ENCODE assay signal across 1 cellular context in the genomic region with DNA sequence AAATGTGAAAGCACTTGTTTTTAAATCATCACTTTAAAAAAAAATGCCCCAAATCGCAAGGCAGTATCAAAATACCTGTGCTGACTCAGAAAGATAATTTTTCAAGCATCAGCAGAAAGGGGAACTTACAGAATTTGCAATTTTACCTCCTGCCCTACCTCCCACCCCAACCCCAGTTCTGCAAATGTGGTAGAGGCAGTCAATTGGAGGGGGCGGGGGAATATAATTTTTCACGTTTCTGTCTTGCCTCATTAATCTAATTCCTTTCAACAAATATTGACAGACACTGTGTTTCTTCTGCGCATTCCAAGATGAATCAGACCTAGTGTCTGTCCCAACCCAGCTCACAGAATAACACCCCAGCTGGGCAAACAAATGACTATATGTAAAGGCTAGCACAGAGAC.
TF ChIP-seq lines count a peak whose summit lies in the region.

No MANE protein-coding gene starts in this region.

TF ChIP-seq in GM12878, 131 proteins besides CTCF, POLR2A, EP300 and RAD21 (continued from another document and continues in another):
- TF ChIP-seq, protein P1, sequence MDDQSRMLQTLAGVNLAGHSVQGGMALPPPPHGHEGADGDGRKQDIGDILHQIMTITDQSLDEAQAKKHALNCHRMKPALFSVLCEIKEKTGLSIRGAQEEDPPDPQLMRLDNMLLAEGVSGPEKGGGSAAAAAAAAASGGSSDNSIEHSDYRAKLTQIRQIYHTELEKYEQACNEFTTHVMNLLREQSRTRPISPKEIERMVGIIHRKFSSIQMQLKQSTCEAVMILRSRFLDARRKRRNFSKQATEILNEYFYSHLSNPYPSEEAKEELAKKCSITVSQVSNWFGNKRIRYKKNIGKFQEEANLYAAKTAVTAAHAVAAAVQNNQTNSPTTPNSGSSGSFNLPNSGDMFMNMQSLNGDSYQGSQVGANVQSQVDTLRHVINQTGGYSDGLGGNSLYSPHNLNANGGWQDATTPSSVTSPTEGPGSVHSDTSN (IDR thresholded peaks at IDR 0.05; ENCODE audit: insufficient replicate concordance, low read depth, low read length) = peak; percentile 35
- TF ChIP-seq TARDBP (IDR thresholded peaks at IDR 0.05; ENCODE audit: borderline replicate concordance) (0 out of 2 replicates have a peak, but pooled peaks have one; percentile 50), MTA2 (IDR thresholded peaks at IDR 0.05; ENCODE audit: low read depth) (peak; percentile 95), CEBPB (IDR thresholded peaks at IDR 0.05; ENCODE audit: borderline replicate concordance in 1 of 2, low read depth in 2 of 2, low read length in 2 of 2) (0 out of 4 replicates have a peak, but pooled peaks of 1 of the 2 experiments have one; percentile 61), SREBF2 (IDR thresholded peaks at IDR 0.05; ENCODE audit: low read length) (no peak), EED (IDR thresholded peaks at IDR 0.05; ENCODE audit: low read depth) (peak; percentile 86), CBFB (IDR thresholded peaks at IDR 0.05; ENCODE audit: low read depth) (peak; percentile 82), ZBED1 (IDR thresholded peaks at IDR 0.05; ENCODE audit: borderline replicate concordance) (peak; percentile 82), SRF (IDR thresholded peaks at IDR 0.05; ENCODE audit: low read depth in 2 of 2, low read length in 2 of 2) (0 out of 4 replicates have a peak, but pooled peaks of 1 of the 2 experiments have one; percentile 44), NR2F1 (conservative IDR thresholded peaks at IDR 0.05) (peak; percentile 84), ZNF384 (IDR thresholded peaks at IDR 0.05; ENCODE audit: borderline replicate concordance, low read depth, low read length) (peak; percentile 92), SP1 (IDR thresholded peaks at IDR 0.05; ENCODE audit: low read depth, low read length) (peak; percentile 74), SMC3 (IDR thresholded peaks at IDR 0.05; ENCODE audit: borderline replicate concordance, low read length) (peak; percentile 15; the same call in 1 of the 2 replicates), MEF2A (IDR thresholded peaks at IDR 0.05; ENCODE audit: insufficient read depth, low read depth, low read length) (peak; percentile 92), TCF3 (IDR thresholded peaks at IDR 0.05; ENCODE audit: borderline replicate concordance, insufficient read depth, low read depth, low read length) (peak; percentile 48; the same call in 1 of the 2 replicates), ASH2L (IDR thresholded peaks at IDR 0.05; ENCODE audit: borderline replicate concordance, low read depth) (no peak), GABPA (IDR thresholded peaks at IDR 0.05; ENCODE audit: low read depth) (no peak), SMAD1 (IDR thresholded peaks at IDR 0.05; ENCODE audit: low read depth, partially characterized antibody) (peak; percentile 58), SMAD5 (IDR thresholded peaks at IDR 0.05; ENCODE audit: low read depth) (no peak), HDAC2 (IDR thresholded peaks at IDR 0.05) (no peak), BCL11A (IDR thresholded peaks at IDR 0.05; ENCODE audit: low read depth, low read length) (peak; percentile 98), WRNIP1 (IDR thresholded peaks at IDR 0.05; ENCODE audit: borderline replicate concordance, low read depth, low read length) (no peak), JUND (IDR thresholded peaks at IDR 0.05; ENCODE audit: low read depth, low read length) (peak; percentile 83), ZNF217 (IDR thresholded peaks at IDR 0.05) (peak; percentile 86), CHD4 (IDR thresholded peaks at IDR 0.05) (no peak), DPF2 (IDR thresholded peaks at IDR 0.05) (peak; percentile 95), STAT3 (IDR thresholded peaks at IDR 0.05; ENCODE audit: low read depth, low read length) (peak; percentile 61; the same call in 1 of the 2 replicates), MTA3 (IDR thresholded peaks at IDR 0.05; ENCODE audit: borderline replicate concordance, low read length) (peak; percentile 64; the same call in 1 of the 2 replicates), NR2C2 (IDR thresholded peaks at IDR 0.05; ENCODE audit: borderline replicate concordance, control insufficient read depth, insufficient read length, low read depth) (no peak), GATAD2B (conservative IDR thresholded peaks at IDR 0.05; ENCODE audit: low read depth) (peak; percentile 64; the same call in 1 of the 2 replicates), CREB1 (IDR thresholded peaks at IDR 0.05; ENCODE audit: low read depth) (peak; percentile 67), TCF12 (IDR thresholded peaks at IDR 0.05; ENCODE audit: low read depth, low read length) (peak; percentile 75; the same call in 1 of the 2 replicates), MXI1 (IDR thresholded peaks at IDR 0.05; ENCODE audit: low read depth, low read length) (peak; percentile 34; the same call in 1 of the 2 replicates), SPI1 (IDR thresholded peaks at IDR 0.05; ENCODE audit: borderline replicate concordance, insufficient read depth, low read depth, low read length) (peak; percentile 94), PML (IDR thresholded peaks at IDR 0.05; ENCODE audit: low read length) (peak; percentile 45; the same call in 1 of the 2 replicates)
- TF ChIP-seq, protein P2, sequence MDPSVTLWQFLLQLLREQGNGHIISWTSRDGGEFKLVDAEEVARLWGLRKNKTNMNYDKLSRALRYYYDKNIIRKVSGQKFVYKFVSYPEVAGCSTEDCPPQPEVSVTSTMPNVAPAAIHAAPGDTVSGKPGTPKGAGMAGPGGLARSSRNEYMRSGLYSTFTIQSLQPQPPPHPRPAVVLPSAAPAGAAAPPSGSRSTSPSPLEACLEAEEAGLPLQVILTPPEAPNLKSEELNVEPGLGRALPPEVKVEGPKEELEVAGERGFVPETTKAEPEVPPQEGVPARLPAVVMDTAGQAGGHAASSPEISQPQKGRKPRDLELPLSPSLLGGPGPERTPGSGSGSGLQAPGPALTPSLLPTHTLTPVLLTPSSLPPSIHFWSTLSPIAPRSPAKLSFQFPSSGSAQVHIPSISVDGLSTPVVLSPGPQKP (IDR thresholded peaks at IDR 0.05; ENCODE audit: low read depth, low read length) = no peak
- TF ChIP-seq, protein P3, sequence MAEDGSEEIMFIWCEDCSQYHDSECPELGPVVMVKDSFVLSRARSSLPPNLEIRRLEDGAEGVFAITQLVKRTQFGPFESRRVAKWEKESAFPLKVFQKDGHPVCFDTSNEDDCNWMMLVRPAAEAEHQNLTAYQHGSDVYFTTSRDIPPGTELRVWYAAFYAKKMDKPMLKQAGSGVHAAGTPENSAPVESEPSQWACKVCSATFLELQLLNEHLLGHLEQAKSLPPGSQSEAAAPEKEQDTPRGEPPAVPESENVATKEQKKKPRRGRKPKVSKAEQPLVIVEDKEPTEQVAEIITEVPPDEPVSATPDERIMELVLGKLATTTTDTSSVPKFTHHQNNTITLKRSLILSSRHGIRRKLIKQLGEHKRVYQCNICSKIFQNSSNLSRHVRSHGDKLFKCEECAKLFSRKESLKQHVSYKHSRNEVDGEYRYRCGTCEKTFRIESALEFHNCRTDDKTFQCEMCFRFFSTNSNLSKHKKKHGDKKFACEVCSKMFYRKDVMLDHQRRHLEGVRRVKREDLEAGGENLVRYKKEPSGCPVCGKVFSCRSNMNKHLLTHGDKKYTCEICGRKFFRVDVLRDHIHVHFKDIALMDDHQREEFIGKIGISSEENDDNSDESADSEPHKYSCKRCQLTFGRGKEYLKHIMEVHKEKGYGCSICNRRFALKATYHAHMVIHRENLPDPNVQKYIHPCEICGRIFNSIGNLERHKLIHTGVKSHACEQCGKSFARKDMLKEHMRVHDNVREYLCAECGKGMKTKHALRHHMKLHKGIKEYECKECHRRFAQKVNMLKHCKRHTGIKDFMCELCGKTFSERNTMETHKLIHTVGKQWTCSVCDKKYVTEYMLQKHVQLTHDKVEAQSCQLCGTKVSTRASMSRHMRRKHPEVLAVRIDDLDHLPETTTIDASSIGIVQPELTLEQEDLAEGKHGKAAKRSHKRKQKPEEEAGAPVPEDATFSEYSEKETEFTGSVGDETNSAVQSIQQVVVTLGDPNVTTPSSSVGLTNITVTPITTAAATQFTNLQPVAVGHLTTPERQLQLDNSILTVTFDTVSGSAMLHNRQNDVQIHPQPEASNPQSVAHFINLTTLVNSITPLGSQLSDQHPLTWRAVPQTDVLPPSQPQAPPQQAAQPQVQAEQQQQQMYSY (CRISPR knock-in tag; IDR thresholded peaks at IDR 0.05) = no peak
- TF ChIP-seq, protein P4, sequence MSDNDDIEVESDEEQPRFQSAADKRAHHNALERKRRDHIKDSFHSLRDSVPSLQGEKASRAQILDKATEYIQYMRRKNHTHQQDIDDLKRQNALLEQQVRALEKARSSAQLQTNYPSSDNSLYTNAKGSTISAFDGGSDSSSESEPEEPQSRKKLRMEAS (IDR thresholded peaks at IDR 0.05; ENCODE audit: low read depth, low read length) = no peak
- TF ChIP-seq, protein P5, sequence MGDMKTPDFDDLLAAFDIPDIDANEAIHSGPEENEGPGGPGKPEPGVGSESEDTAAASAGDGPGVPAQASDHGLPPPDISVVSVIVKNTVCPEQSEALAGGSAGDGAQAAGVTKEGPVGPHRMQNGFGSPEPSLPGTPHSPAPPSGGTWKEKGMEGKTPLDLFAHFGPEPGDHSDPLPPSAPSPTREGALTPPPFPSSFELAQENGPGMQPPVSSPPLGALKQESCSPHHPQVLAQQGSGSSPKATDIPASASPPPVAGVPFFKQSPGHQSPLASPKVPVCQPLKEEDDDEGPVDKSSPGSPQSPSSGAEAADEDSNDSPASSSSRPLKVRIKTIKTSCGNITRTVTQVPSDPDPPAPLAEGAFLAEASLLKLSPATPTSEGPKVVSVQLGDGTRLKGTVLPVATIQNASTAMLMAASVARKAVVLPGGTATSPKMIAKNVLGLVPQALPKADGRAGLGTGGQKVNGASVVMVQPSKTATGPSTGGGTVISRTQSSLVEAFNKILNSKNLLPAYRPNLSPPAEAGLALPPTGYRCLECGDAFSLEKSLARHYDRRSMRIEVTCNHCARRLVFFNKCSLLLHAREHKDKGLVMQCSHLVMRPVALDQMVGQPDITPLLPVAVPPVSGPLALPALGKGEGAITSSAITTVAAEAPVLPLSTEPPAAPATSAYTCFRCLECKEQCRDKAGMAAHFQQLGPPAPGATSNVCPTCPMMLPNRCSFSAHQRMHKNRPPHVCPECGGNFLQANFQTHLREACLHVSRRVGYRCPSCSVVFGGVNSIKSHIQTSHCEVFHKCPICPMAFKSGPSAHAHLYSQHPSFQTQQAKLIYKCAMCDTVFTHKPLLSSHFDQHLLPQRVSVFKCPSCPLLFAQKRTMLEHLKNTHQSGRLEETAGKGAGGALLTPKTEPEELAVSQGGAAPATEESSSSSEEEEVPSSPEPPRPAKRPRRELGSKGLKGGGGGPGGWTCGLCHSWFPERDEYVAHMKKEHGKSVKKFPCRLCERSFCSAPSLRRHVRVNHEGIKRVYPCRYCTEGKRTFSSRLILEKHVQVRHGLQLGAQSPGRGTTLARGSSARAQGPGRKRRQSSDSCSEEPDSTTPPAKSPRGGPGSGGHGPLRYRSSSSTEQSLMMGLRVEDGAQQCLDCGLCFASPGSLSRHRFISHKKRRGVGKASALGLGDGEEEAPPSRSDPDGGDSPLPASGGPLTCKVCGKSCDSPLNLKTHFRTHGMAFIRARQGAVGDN (IDR thresholded peaks at IDR 0.05) = 0 out of 2 replicates have a peak, but pooled peaks have one; percentile 40
- TF ChIP-seq, protein P6, sequence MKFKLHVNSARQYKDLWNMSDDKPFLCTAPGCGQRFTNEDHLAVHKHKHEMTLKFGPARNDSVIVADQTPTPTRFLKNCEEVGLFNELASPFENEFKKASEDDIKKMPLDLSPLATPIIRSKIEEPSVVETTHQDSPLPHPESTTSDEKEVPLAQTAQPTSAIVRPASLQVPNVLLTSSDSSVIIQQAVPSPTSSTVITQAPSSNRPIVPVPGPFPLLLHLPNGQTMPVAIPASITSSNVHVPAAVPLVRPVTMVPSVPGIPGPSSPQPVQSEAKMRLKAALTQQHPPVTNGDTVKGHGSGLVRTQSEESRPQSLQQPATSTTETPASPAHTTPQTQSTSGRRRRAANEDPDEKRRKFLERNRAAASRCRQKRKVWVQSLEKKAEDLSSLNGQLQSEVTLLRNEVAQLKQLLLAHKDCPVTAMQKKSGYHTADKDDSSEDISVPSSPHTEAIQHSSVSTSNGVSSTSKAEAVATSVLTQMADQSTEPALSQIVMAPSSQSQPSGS (IDR thresholded peaks at IDR 0.05; ENCODE audit: low read length) = peak; percentile 96
- TF ChIP-seq, protein P7, sequence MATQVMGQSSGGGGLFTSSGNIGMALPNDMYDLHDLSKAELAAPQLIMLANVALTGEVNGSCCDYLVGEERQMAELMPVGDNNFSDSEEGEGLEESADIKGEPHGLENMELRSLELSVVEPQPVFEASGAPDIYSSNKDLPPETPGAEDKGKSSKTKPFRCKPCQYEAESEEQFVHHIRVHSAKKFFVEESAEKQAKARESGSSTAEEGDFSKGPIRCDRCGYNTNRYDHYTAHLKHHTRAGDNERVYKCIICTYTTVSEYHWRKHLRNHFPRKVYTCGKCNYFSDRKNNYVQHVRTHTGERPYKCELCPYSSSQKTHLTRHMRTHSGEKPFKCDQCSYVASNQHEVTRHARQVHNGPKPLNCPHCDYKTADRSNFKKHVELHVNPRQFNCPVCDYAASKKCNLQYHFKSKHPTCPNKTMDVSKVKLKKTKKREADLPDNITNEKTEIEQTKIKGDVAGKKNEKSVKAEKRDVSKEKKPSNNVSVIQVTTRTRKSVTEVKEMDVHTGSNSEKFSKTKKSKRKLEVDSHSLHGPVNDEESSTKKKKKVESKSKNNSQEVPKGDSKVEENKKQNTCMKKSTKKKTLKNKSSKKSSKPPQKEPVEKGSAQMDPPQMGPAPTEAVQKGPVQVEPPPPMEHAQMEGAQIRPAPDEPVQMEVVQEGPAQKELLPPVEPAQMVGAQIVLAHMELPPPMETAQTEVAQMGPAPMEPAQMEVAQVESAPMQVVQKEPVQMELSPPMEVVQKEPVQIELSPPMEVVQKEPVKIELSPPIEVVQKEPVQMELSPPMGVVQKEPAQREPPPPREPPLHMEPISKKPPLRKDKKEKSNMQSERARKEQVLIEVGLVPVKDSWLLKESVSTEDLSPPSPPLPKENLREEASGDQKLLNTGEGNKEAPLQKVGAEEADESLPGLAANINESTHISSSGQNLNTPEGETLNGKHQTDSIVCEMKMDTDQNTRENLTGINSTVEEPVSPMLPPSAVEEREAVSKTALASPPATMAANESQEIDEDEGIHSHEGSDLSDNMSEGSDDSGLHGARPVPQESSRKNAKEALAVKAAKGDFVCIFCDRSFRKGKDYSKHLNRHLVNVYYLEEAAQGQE (IDR thresholded peaks at IDR 0.05; ENCODE audit: low read depth, low read length) = no peak
- TF ChIP-seq, protein P8, sequence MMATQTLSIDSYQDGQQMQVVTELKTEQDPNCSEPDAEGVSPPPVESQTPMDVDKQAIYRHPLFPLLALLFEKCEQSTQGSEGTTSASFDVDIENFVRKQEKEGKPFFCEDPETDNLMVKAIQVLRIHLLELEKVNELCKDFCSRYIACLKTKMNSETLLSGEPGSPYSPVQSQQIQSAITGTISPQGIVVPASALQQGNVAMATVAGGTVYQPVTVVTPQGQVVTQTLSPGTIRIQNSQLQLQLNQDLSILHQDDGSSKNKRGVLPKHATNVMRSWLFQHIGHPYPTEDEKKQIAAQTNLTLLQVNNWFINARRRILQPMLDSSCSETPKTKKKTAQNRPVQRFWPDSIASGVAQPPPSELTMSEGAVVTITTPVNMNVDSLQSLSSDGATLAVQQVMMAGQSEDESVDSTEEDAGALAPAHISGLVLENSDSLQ (IDR thresholded peaks at IDR 0.05) = peak; percentile 81
- TF ChIP-seq, protein P9, sequence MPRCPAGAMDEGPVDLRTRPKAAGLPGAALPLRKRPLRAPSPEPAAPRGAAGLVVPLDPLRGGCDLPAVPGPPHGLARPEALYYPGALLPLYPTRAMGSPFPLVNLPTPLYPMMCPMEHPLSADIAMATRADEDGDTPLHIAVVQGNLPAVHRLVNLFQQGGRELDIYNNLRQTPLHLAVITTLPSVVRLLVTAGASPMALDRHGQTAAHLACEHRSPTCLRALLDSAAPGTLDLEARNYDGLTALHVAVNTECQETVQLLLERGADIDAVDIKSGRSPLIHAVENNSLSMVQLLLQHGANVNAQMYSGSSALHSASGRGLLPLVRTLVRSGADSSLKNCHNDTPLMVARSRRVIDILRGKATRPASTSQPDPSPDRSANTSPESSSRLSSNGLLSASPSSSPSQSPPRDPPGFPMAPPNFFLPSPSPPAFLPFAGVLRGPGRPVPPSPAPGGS (IDR thresholded peaks at IDR 0.05; ENCODE audit: borderline replicate concordance, insufficient read depth, low read depth, low read length, poor library complexity, severe bottlenecking) = peak; percentile 84
